34 cellular contexts compared by ENCODE assay signal in the genomic region with DNA sequence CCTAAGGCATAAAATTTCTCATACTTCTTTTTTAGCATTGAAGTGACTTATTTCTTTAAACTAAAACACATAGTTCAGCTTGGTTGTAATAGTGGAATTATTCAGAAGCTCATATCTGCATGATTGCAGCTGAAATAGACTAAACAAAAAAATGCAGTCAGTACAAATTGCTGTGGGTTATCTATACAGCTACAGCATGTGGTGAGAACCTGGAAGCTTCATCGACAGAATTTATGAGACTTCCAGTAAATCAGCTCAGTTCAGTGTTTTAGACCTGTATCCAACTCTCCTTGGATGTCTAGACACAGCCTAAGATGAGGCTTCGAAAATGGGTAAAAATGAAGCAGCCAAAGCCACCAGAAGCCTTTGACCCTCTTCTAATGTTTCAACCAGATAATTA.
DNase-seq lines count a peak whose midpoint lies in the region; ATAC-seq lines count a peak whose summit lies in the region.
"Had no signal": no experiment of that assay in that cellular context is flagged by ENCODE, and none has a peak within 500 bp of the region (broad histone marks: within the 10 kb centered on the region; RNA-seq: fewer than 3 reads in every experiment).

No MANE protein-coding gene starts in this region.

- intact Hi-C loops in activated CD4-positive, alpha-beta T cell treated with anti-CD3 and anti-CD28 coated beads, Interleukin-2, amount 10 ng/mL, durations not matched to agents 24 days and 14 days (cut with micrococcal nuclease) = no loop called here

- H3K9me3 Mint-ChIP-seq in activated CD4-positive, alpha-beta T cell treated with anti-CD3 and anti-CD28 coated beads, Interleukin-2, amount 10 ng/mL, durations not matched to agents 24 days and 14 days = peaks cover 3% of the 10 kb centered on the region
- H3K9me3 Mint-ChIP-seq: activated naive CD8-positive, alpha-beta T cell treated with anti-CD3 and anti-CD28 coated beads, Interleukin-2, amount 10 ng/mL, durations not matched to agents 7 days and 5 days; activated T-cell treated with anti-CD3 and anti-CD28 coated beads, Interleukin-2, amount 50 U/mL, for 4 hours; CD14-positive monocyte; central memory CD8-positive, alpha-beta T cell; GM23338; nephron progenitor cell; T-cell had no signal

- peaks cover 0 to 15% (median 0%) of the 10 kb centered on the region in 5 donors for H3K4me1 ChIP-seq in subcutaneous abdominal adipose tissue (ENCODE audit: control insufficient read depth in 5 of 5, insufficient read depth in 5 of 5, low read length in 5 of 5)
- H3K4me1 ChIP-seq: Caco-2, pancreas, SJSA1, stomach had no signal

- no peaks in the 10 kb centered on the region for H3K36me3 Mint-ChIP-seq in activated CD4-positive, alpha-beta T cell treated with anti-CD3 and anti-CD28 coated beads, Interleukin-2, amount 10 ng/mL, durations not matched to agents 24 days and 14 days (ENCODE audit: low read depth)
- H3K36me3 Mint-ChIP-seq: activated naive CD8-positive, alpha-beta T cell treated with anti-CD3 and anti-CD28 coated beads, Interleukin-2, amount 10 ng/mL, durations not matched to agents 7 days and 5 days; CD14-positive monocyte; T-cell had no signal

- DNase-seq in GM03348 (ENCODE audit: low spot score) (peak; percentile 49), astrocyte of the hippocampus (ENCODE audit: low read depth, low spot score) (peak; percentile 69), iris pigment epithelial cell (ENCODE audit: low read depth) (peak; percentile 65), OCI-M1 (lab: John Stamatoyannopoulos, UW) (no peak)
- DNase-seq in activated CD4-positive, alpha-beta T cell treated with anti-CD3 and anti-CD28 coated beads, Interleukin-2, amount 10 ng/mL, durations not matched to agents 24 days and 14 days = no peak
- DNase-seq: activated CD4-positive, CD25-positive, alpha-beta regulatory T cell; activated gamma-delta T cell; activated naive CD8-positive, alpha-beta T cell treated with anti-CD3 and anti-CD28 coated beads, Interleukin-2, amount 10 ng/mL, durations not matched to agents 7 days and 5 days; activated T-cell treated with anti-CD3 and anti-CD28 coated beads, Interleukin-2, amount 50 U/mL, for 4 hours; body of pancreas; Caco-2; dermis blood vessel endothelial cell; GF-D8; hippocampal formation; KG1; MG63; NCI-H1105; NCI-H187; NCI-H2171; NCI-H82; nephron progenitor cell; pancreas; RPMI8226; stomach; T-cell; tibial artery had no signal

- no peaks in the 10 kb centered on the region for H3K36me3 ChIP-seq in subcutaneous abdominal adipose tissue (ENCODE audit: control insufficient read depth in 5 of 5, insufficient read depth in 5 of 5, low read length in 5 of 5)
- H3K36me3 ChIP-seq: gastroesophageal sphincter, MG63, pancreas, SJSA1, stomach, tibial artery had no signal

- H3K27me3 Mint-ChIP-seq in activated CD4-positive, alpha-beta T cell treated with anti-CD3 and anti-CD28 coated beads, Interleukin-2, amount 10 ng/mL, durations not matched to agents 24 days and 14 days = no peaks in the 10 kb centered on the region
- H3K27me3 Mint-ChIP-seq: activated naive CD8-positive, alpha-beta T cell treated with anti-CD3 and anti-CD28 coated beads, Interleukin-2, amount 10 ng/mL, durations not matched to agents 7 days and 5 days; central memory CD8-positive, alpha-beta T cell; T-cell had no signal

- no peak overlapping the region for H3K4me3 ChIP-seq in subcutaneous abdominal adipose tissue (ENCODE audit: low read depth in 1 of 5, low read length in 5 of 5)
- H3K4me3 ChIP-seq: body of pancreas, gastroesophageal sphincter, GM23338, MG63, pancreas, SJSA1, stomach, tibial artery had no signal

- peaks cover 2% of the 10 kb centered on the region for H3K4me1 Mint-ChIP-seq in activated CD4-positive, alpha-beta T cell treated with anti-CD3 and anti-CD28 coated beads, Interleukin-2, amount 10 ng/mL, durations not matched to agents 24 days and 14 days
- H3K4me1 Mint-ChIP-seq: CD14-positive monocyte; central memory CD8-positive, alpha-beta T cell; GM23338 had no signal

- H3K9ac ChIP-seq in subcutaneous abdominal adipose tissue (ENCODE audit: low read length in 5 of 5) = no peak overlapping the region

- no peak overlapping the region for H3K4me3 Mint-ChIP-seq in activated CD4-positive, alpha-beta T cell treated with anti-CD3 and anti-CD28 coated beads, Interleukin-2, amount 10 ng/mL, durations not matched to agents 24 days and 14 days
- H3K4me3 Mint-ChIP-seq: activated naive CD8-positive, alpha-beta T cell treated with anti-CD3 and anti-CD28 coated beads, Interleukin-2, amount 10 ng/mL, durations not matched to agents 7 days and 5 days; activated T-cell treated with anti-CD3 and anti-CD28 coated beads, Interleukin-2, amount 50 U/mL, for 4 hours; CD14-positive monocyte; central memory CD8-positive, alpha-beta T cell; GM23338; nephron progenitor cell; T-cell had no signal

- H3K27ac ChIP-seq in subcutaneous abdominal adipose tissue (ENCODE audit: low read depth, low read length) = peak overlapping the region; percentile 44
- H3K27ac ChIP-seq: body of pancreas, gastroesophageal sphincter, pancreas, SJSA1, stomach, tibial artery had no signal

- no peaks in the 10 kb centered on the region for H3K9me3 ChIP-seq in subcutaneous abdominal adipose tissue (ENCODE audit: control insufficient read depth in 5 of 5, low read length in 5 of 5)
- H3K9me3 ChIP-seq: body of pancreas, gastroesophageal sphincter, MG63, pancreas, SJSA1, stomach, tibial artery had no signal

- ATAC-seq in HG03354 (IDR thresholded peaks at IDR 0.05; ENCODE audit: poor library complexity, severe bottlenecking, unreplicated experiment) = no peak
- ATAC-seq: activated T-cell treated with anti-CD3 and anti-CD28 coated beads, Interleukin-2, amount 50 U/mL, for 4 hours; body of pancreas; esophagus mucosa; gastroesophageal sphincter; GM23338; T-cell had no signal

- no peaks in the 10 kb centered on the region for H3K27me3 ChIP-seq in subcutaneous abdominal adipose tissue (ENCODE audit: control insufficient read depth in 5 of 5, insufficient read depth in 4 of 5, low read length in 5 of 5)
- H3K27me3 ChIP-seq: body of pancreas, gastroesophageal sphincter, MG63, pancreas, SJSA1, stomach, tibial artery had no signal

- no peak overlapping the region for H3K27ac Mint-ChIP-seq in activated CD4-positive, alpha-beta T cell treated with anti-CD3 and anti-CD28 coated beads, Interleukin-2, amount 10 ng/mL, durations not matched to agents 24 days and 14 days
- H3K27ac Mint-ChIP-seq: activated naive CD8-positive, alpha-beta T cell treated with anti-CD3 and anti-CD28 coated beads, Interleukin-2, amount 10 ng/mL, durations not matched to agents 7 days and 5 days; CD14-positive monocyte; GM23338; T-cell had no signal

Comparison
In these comparisons a context has a peak if more than half of its experiments do, and no peak if none do; other contexts are left out.
1. DNase-seq: peak in GM03348 (single experiment), astrocyte of the hippocampus (single experiment) and iris pigment epithelial cell (single experiment); none in activated CD4-positive, alpha-beta T cell treated with anti-CD3 and anti-CD28 coated beads, Interleukin-2, amount 10 ng/mL, durations not matched to agents 24 days and 14 days (single experiment) and OCI-M1 (single experiment).